ENCODE assay signal across 1 cellular context in genomic region chr5:139228201-139228796, GRCh38.
TF ChIP-seq lines count a peak whose summit lies in the region.

No MANE protein-coding gene starts in this region.

TF ChIP-seq in GM23338, 12 proteins besides CTCF, POLR2A, EP300 and RAD21 (continued from another document):
- TF ChIP-seq, protein P1, sequence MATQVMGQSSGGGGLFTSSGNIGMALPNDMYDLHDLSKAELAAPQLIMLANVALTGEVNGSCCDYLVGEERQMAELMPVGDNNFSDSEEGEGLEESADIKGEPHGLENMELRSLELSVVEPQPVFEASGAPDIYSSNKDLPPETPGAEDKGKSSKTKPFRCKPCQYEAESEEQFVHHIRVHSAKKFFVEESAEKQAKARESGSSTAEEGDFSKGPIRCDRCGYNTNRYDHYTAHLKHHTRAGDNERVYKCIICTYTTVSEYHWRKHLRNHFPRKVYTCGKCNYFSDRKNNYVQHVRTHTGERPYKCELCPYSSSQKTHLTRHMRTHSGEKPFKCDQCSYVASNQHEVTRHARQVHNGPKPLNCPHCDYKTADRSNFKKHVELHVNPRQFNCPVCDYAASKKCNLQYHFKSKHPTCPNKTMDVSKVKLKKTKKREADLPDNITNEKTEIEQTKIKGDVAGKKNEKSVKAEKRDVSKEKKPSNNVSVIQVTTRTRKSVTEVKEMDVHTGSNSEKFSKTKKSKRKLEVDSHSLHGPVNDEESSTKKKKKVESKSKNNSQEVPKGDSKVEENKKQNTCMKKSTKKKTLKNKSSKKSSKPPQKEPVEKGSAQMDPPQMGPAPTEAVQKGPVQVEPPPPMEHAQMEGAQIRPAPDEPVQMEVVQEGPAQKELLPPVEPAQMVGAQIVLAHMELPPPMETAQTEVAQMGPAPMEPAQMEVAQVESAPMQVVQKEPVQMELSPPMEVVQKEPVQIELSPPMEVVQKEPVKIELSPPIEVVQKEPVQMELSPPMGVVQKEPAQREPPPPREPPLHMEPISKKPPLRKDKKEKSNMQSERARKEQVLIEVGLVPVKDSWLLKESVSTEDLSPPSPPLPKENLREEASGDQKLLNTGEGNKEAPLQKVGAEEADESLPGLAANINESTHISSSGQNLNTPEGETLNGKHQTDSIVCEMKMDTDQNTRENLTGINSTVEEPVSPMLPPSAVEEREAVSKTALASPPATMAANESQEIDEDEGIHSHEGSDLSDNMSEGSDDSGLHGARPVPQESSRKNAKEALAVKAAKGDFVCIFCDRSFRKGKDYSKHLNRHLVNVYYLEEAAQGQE (IDR thresholded peaks at IDR 0.05; ENCODE audit: unreplicated experiment) = no peak
- TF ChIP-seq JUNB (IDR thresholded peaks at IDR 0.05; ENCODE audit: unreplicated experiment) = no peak
- TF ChIP-seq STAT1 (IDR thresholded peaks at IDR 0.05; ENCODE audit: unreplicated experiment) = no peak
- TF ChIP-seq EZH2 (IDR thresholded peaks at IDR 0.05; ENCODE audit: low read depth, unreplicated experiment) = no peak
- no peak for TF ChIP-seq EZH2phosphoT487 (IDR thresholded peaks at IDR 0.05; ENCODE audit: unreplicated experiment)
